ENCODE assay signal across 14 cellular contexts in the genomic region with DNA sequence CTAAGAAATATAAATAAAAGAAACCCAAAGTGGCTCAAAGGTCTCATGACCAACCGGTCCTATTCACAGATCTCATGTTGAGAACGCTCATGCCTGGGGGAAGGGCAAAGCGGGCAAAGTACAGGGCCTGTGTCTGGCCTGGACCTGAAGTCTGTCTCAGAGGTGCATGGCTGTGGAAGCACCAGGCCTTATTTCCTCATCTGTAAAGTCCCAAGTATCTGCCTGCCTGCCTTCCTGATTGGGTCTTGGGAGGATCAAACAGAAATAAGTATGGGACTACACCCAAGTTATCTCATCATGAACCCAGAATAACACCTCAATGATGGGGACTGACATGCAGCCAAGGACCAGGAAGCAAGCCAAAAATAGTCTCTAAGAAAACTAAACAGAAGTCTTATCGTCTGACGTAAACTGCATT. TPM values are rescaled to one million over a fixed set of nuclear protein-coding genes. Genes with fewer than 3 reads are reported as not detected.
DNase-seq lines count a peak whose midpoint lies in the region; ATAC-seq and TF ChIP-seq lines count a peak whose summit lies in the region.
"Had no signal": no experiment of that assay in that cellular context is flagged by ENCODE, and none has a peak within 500 bp of the region (broad histone marks: within the 10 kb centered on the region; RNA-seq: fewer than 3 reads in every experiment).

No MANE protein-coding gene starts in this region.

- no peak for TF ChIP-seq CTCF in CD8-positive, alpha-beta T cell (IDR thresholded peaks at IDR 0.05)
- TF ChIP-seq CTCF in mammary epithelial cell (conservative IDR thresholded peaks at IDR 0.05 in 1 of 2, IDR thresholded peaks at IDR 0.05 in 1 of 2; ENCODE audit: extremely low read depth in 1 of 2, insufficient read depth in 1 of 2, low read depth in 1 of 2, low read length in 2 of 2) = no peak

- peaks cover 67% of the 10 kb centered on the region for H3K36me3 Mint-ChIP-seq in CD8-positive, alpha-beta T cell

- no peaks in the 10 kb centered on the region for H3K27me3 Mint-ChIP-seq in CD8-positive, alpha-beta T cell (ENCODE audit: low read depth)
- H3K27me3 Mint-ChIP-seq: CD8-positive, alpha-beta memory T cell had no signal

- intact Hi-C loops in CD8-positive, alpha-beta T cell (cut with DNase I, micrococcal nuclease) = loop anchor here in 1 of 2 experiments (10.0 kb wide), 1 partner anchor 58 kb away; no protein-coding TSS in a partner anchor
- intact Hi-C loops in mammary epithelial cell (cut with micrococcal nuclease) = no loop called here

- peaks cover 50% of the 10 kb centered on the region for H3K4me1 Mint-ChIP-seq in CD8-positive, alpha-beta T cell (ENCODE audit: low read depth)
- H3K4me1 Mint-ChIP-seq: immature natural killer cell had no signal

- H3K27ac ChIP-seq in CD8-positive, alpha-beta T cell (ENCODE audit: low read depth, low read length) = no peak overlapping the region
- peak overlapping the region; percentile 42 for H3K27ac ChIP-seq in rectal smooth muscle tissue (ENCODE audit: low read depth, low read length)
- no peak overlapping the region for H3K27ac ChIP-seq in mammary epithelial cell (ENCODE audit: insufficient read depth, low read depth, low read length)

- no peak for DNase-seq in CD8-positive, alpha-beta T cell
- DNase-seq in astrocyte of the hippocampus (ENCODE audit: low read depth, low spot score) = peak; percentile 60
- DNase-seq in iris pigment epithelial cell (ENCODE audit: low read depth) = peak; percentile 48
- DNase-seq in HPDE6-E6E7 (ENCODE audit: extremely low spot score) = no peak
- DNase-seq in SIG-M5 treated with dmso at 0.1 percent for 504 hours (lab: John Stamatoyannopoulos, UW; ENCODE audit: unreplicated experiment) = no peak
- DNase-seq in mammary epithelial cell = no peak
- DNase-seq in activated effector memory CD4-positive, alpha-beta T cell treated with Interleukin-2 at 50 U/mL for 16 hours = no peak
- DNase-seq: immature natural killer cell, KBM-7, NCI-H2107, T-helper 1 cell had no signal

- POLR2A ChIA-PET in CD8-positive, alpha-beta T cell (lab: Charles Lee) = no interaction called here

- H3K27ac Mint-ChIP-seq in CD8-positive, alpha-beta T cell = peak overlapping the region; percentile 65
- H3K27ac Mint-ChIP-seq: immature natural killer cell had no signal

- no TSS peak for BruUV-seq in mammary epithelial cell (replicated peaks; lab: Mats Ljungman, UMichigan)

- H3K4me3 Mint-ChIP-seq in CD8-positive, alpha-beta T cell = no peak overlapping the region
- H3K4me3 Mint-ChIP-seq: CD8-positive, alpha-beta memory T cell; immature natural killer cell had no signal

- CTCF ChIA-PET in CD8-positive, alpha-beta T cell (lab: Charles Lee) = no interaction called here
- CTCF ChIA-PET in mammary epithelial cell (lab: Charles Lee; ENCODE audit: low non-redundant PET) = no interaction called here

- H4K20me1 ChIP-seq in mammary epithelial cell (ENCODE audit: insufficient read depth, low read length) = no peaks in the 10 kb centered on the region

- H3K4me1 ChIP-seq in CD8-positive, alpha-beta T cell (ENCODE audit: insufficient read depth, low read length) = peaks cover 24% of the 10 kb centered on the region
- H3K4me1 ChIP-seq in rectal smooth muscle tissue (ENCODE audit: control insufficient read depth, insufficient read depth, low read length) = peaks cover 30% of the 10 kb centered on the region
- H3K4me1 ChIP-seq in mammary epithelial cell (ENCODE audit: insufficient read depth, low read length) = no peaks in the 10 kb centered on the region

- no peaks in the 10 kb centered on the region for H3K79me2 ChIP-seq in mammary epithelial cell (ENCODE audit: insufficient read depth, low read length)

- 57% methylated on average over 5 of the region's 5 CpGs for WGBS in mammary epithelial cell (ENCODE audit: low coverage, missing lambda C conversion rate)

- H3K36me3 ChIP-seq in CD8-positive, alpha-beta T cell (ENCODE audit: insufficient read depth, low read length) = peaks cover 8% of the 10 kb centered on the region
- H3K36me3 ChIP-seq in rectal smooth muscle tissue (ENCODE audit: control insufficient read depth, insufficient read depth, low read length) (peaks cover 6% of the 10 kb centered on the region), mammary epithelial cell (ENCODE audit: insufficient read depth, low read length) (no peaks in the 10 kb centered on the region)

- no peak overlapping the region for H3K4me3 ChIP-seq in CD8-positive, alpha-beta T cell (ENCODE audit: low read depth, low read length)
- H3K4me3 ChIP-seq in rectal smooth muscle tissue (ENCODE audit: low read length) = no peak overlapping the region
- no peak overlapping the region for H3K4me3 ChIP-seq in mammary epithelial cell (replicated peaks in 1 of 3; ENCODE audit: insufficient read depth in 1 of 3, low read depth in 2 of 3, low read length in 3 of 3)
- H3K4me3 ChIP-seq: tibial nerve had no signal

- dilution Hi-C loops in mammary epithelial cell (cut with HindIII; ENCODE audit: low sequenced_read_pairs) = no loop called here

- peak; percentile 72 for ATAC-seq in CD8-positive, alpha-beta T cell

- H3K4me2 ChIP-seq in mammary epithelial cell (ENCODE audit: insufficient read depth, low read depth, low read length) = no peak overlapping the region

- H3K9ac ChIP-seq in rectal smooth muscle tissue (ENCODE audit: low read length) (no peak overlapping the region), mammary epithelial cell (ENCODE audit: insufficient read depth, low read length) (no peak overlapping the region)

- H3K9me3 ChIP-seq in CD8-positive, alpha-beta T cell (ENCODE audit: low read length) = no peaks in the 10 kb centered on the region
- H3K9me3 ChIP-seq in mammary epithelial cell (replicated peaks; ENCODE audit: insufficient read depth, low read length) = no peaks in the 10 kb centered on the region
- H3K9me3 ChIP-seq: tibial nerve had no signal

- no peaks in the 10 kb centered on the region for H3K27me3 ChIP-seq in CD8-positive, alpha-beta T cell (ENCODE audit: insufficient read depth, low read length)
- H3K27me3 ChIP-seq in rectal smooth muscle tissue (ENCODE audit: control insufficient read depth, insufficient read depth, low read length) (no peaks in the 10 kb centered on the region), mammary epithelial cell (ENCODE audit: insufficient read depth, low read length) (no peaks in the 10 kb centered on the region)
- H3K27me3 ChIP-seq: tibial nerve had no signal

- H3K9me3 Mint-ChIP-seq in CD8-positive, alpha-beta T cell = no peaks in the 10 kb centered on the region
- H3K9me3 Mint-ChIP-seq: CD8-positive, alpha-beta memory T cell; immature natural killer cell had no signal

- in situ Hi-C loops in mammary epithelial cell (cut with MboI; ENCODE audit: low sequenced_read_pairs in 2 of 2) = no loop called here

- no peak overlapping the region for H2AFZ ChIP-seq in mammary epithelial cell (ENCODE audit: low read depth, low read length)

RNA-seq across cellular contexts. Expression of a gene that starts 14.2 kb away (rescaled TPM):
- 10 to 100 TPM; 15.8 to 20.9 TPM for total RNA-seq in CD8-positive, alpha-beta T cell
- under 1 TPM; 0.14 to 0.67 TPM for total RNA-seq in mammary epithelial cell
- polyA plus RNA-seq in mammary epithelial cell = 0.01 TPM
- polyA minus RNA-seq in mammary epithelial cell = not detected

Comparison
In these comparisons a context has a peak if more than half of its experiments do, and no peak if none do; other contexts are left out.
1. DNase-seq: peak in astrocyte of the hippocampus (single experiment) and iris pigment epithelial cell (single experiment); none in CD8-positive, alpha-beta T cell (0 of 7), HPDE6-E6E7 (single experiment), SIG-M5 treated with dmso at 0.1 percent for 504 hours (single experiment), mammary epithelial cell (single experiment) and activated effector memory CD4-positive, alpha-beta T cell treated with Interleukin-2 at 50 U/mL for 16 hours (single experiment).
2. RNA of a gene that starts 14.2 kb away (total RNA-seq): 15.8 to 20.9 TPM in CD8-positive, alpha-beta T cell; 0.14 to 0.67 TPM in mammary epithelial cell; every median in the first group is over 10 times any median in the second.